7 cellular contexts compared by ENCODE assay signal in genomic region chr4:151100517-151100916, GRCh38. TPM values are rescaled to one million over a fixed set of nuclear protein-coding genes. Genes with fewer than 3 reads are reported as not detected.
A peak's percentile ranks its signal among the peaks of the same experiment; 100 is the strongest.
DNase-seq lines count a peak whose midpoint lies in the region; ATAC-seq lines count a peak whose summit lies in the region.

No MANE protein-coding gene starts in this region.

- H3K9ac ChIP-seq in HUES6 (ENCODE audit: low read length) (peak overlapping the region; percentile 99), iPS-15b (ENCODE audit: low read depth, low read length) (peak overlapping the region; percentile 100)

- H3K27ac Mint-ChIP-seq in activated T-helper 1 cell treated with anti-CD3 and anti-CD28 coated beads, Interleukin-12 subunit alpha, Interleukin-12 subunit beta, Interleukin-2, Interleukin-4 antibody, amounts not matched to agents 30 ng/mL and 10 ng/mL and 1 ng/mL, durations not matched to agents 14 hours and 24 hours and 36 hours: peak overlapping the region; percentile 98
- H3K27ac Mint-ChIP-seq in stimulated activated memory B cell treated with anti-CD40 and anti-IgM and Interleukin-4, amounts not matched to agents 10 μg/mL and 1 μg/mL and 100 μg/mL, for 72 hours: peak overlapping the region; percentile 99

- H3K27me3 ChIP-seq in HUES6 (ENCODE audit: control insufficient read depth, insufficient read depth, low read length) (no peaks in the 10 kb centered on the region), iPS-15b (ENCODE audit: control insufficient read depth, insufficient read depth, low read length) (no peaks in the 10 kb centered on the region)

- peak overlapping the region; percentile 97 for H3K4me3 Mint-ChIP-seq in activated T-helper 1 cell treated with anti-CD3 and anti-CD28 coated beads, Interleukin-12 subunit alpha, Interleukin-12 subunit beta, Interleukin-2, Interleukin-4 antibody, amounts not matched to agents 30 ng/mL and 10 ng/mL and 1 ng/mL, durations not matched to agents 14 hours and 24 hours and 36 hours
- H3K4me3 Mint-ChIP-seq in stimulated activated memory B cell treated with anti-CD40 and anti-IgM and Interleukin-4, amounts not matched to agents 10 μg/mL and 1 μg/mL and 100 μg/mL, for 72 hours: peak overlapping the region; percentile 94

- H3K9me3 Mint-ChIP-seq in activated T-helper 1 cell treated with anti-CD3 and anti-CD28 coated beads, Interleukin-12 subunit alpha, Interleukin-12 subunit beta, Interleukin-2, Interleukin-4 antibody, amounts not matched to agents 30 ng/mL and 10 ng/mL and 1 ng/mL, durations not matched to agents 14 hours and 24 hours and 36 hours: no peaks in the 10 kb centered on the region
- no peaks in the 10 kb centered on the region for H3K9me3 Mint-ChIP-seq in stimulated activated memory B cell treated with anti-CD40 and anti-IgM and Interleukin-4, amounts not matched to agents 10 μg/mL and 1 μg/mL and 100 μg/mL, for 72 hours

- H3K4me1 Mint-ChIP-seq in activated T-helper 1 cell treated with anti-CD3 and anti-CD28 coated beads, Interleukin-12 subunit alpha, Interleukin-12 subunit beta, Interleukin-2, Interleukin-4 antibody, amounts not matched to agents 30 ng/mL and 10 ng/mL and 1 ng/mL, durations not matched to agents 14 hours and 24 hours and 36 hours (ENCODE audit: low read depth): peaks cover 56% of the 10 kb centered on the region
- H3K4me1 Mint-ChIP-seq in stimulated activated memory B cell treated with anti-CD40 and anti-IgM and Interleukin-4, amounts not matched to agents 10 μg/mL and 1 μg/mL and 100 μg/mL, for 72 hours: peaks cover 44% of the 10 kb centered on the region

- H3K27ac ChIP-seq in HUES6 (ENCODE audit: low read depth, low read length): peak overlapping the region; percentile 95

- H3K27me3 Mint-ChIP-seq in activated T-helper 1 cell treated with anti-CD3 and anti-CD28 coated beads, Interleukin-12 subunit alpha, Interleukin-12 subunit beta, Interleukin-2, Interleukin-4 antibody, amounts not matched to agents 30 ng/mL and 10 ng/mL and 1 ng/mL, durations not matched to agents 14 hours and 24 hours and 36 hours (ENCODE audit: insufficient read depth): peaks cover 3% of the 10 kb centered on the region
- no peaks in the 10 kb centered on the region for H3K27me3 Mint-ChIP-seq in stimulated activated memory B cell treated with anti-CD40 and anti-IgM and Interleukin-4, amounts not matched to agents 10 μg/mL and 1 μg/mL and 100 μg/mL, for 72 hours

- no peak for ATAC-seq in stimulated activated memory B cell treated with anti-CD40 and anti-IgM and Interleukin-4, amounts not matched to agents 10 μg/mL and 1 μg/mL and 100 μg/mL, for 72 hours
- no peak for ATAC-seq in HG03439 (IDR thresholded peaks at IDR 0.05; ENCODE audit: unreplicated experiment)

- intact Hi-C loops in activated T-helper 1 cell treated with anti-CD3 and anti-CD28 coated beads, Interleukin-12 subunit alpha, Interleukin-12 subunit beta, Interleukin-2, Interleukin-4 antibody, amounts not matched to agents 30 ng/mL and 10 ng/mL and 1 ng/mL, durations not matched to agents 14 hours and 24 hours and 36 hours (cut with micrococcal nuclease): no loop called here

- H3K36me3 ChIP-seq in HUES6 (ENCODE audit: control insufficient read depth, insufficient read depth, low read length) (peaks cover 59% of the 10 kb centered on the region), iPS-15b (ENCODE audit: control insufficient read depth, insufficient read depth, low read length) (peaks cover 27% of the 10 kb centered on the region)

- peaks cover 46% of the 10 kb centered on the region for H3K36me3 Mint-ChIP-seq in activated T-helper 1 cell treated with anti-CD3 and anti-CD28 coated beads, Interleukin-12 subunit alpha, Interleukin-12 subunit beta, Interleukin-2, Interleukin-4 antibody, amounts not matched to agents 30 ng/mL and 10 ng/mL and 1 ng/mL, durations not matched to agents 14 hours and 24 hours and 36 hours (ENCODE audit: low read depth)
- H3K36me3 Mint-ChIP-seq in stimulated activated memory B cell treated with anti-CD40 and anti-IgM and Interleukin-4, amounts not matched to agents 10 μg/mL and 1 μg/mL and 100 μg/mL, for 72 hours: peaks cover 40% of the 10 kb centered on the region

- DNase-seq in activated T-helper 1 cell treated with anti-CD3 and anti-CD28 coated beads, Interleukin-12 subunit alpha, Interleukin-12 subunit beta, Interleukin-2, Interleukin-4 antibody, amounts not matched to agents 30 ng/mL and 10 ng/mL and 1 ng/mL, durations not matched to agents 14 hours and 24 hours and 36 hours (ENCODE audit: low spot score): no peak
- no peak for DNase-seq in NCI-H82 treated with DMSO at 0.1 percent for 48 hours (lab: John Stamatoyannopoulos, UW; ENCODE audit: unreplicated experiment)
- DNase-seq in DMS53 (lab: John Stamatoyannopoulos, UW): no peak

- peaks cover 9% of the 10 kb centered on the region for H3K4me1 ChIP-seq in HUES6 (ENCODE audit: control insufficient read depth, insufficient read depth, low read length)
- H3K4me1 ChIP-seq in iPS-15b (ENCODE audit: control insufficient read depth, insufficient read depth, low read length): peaks cover 2% of the 10 kb centered on the region

- H3K9me3 ChIP-seq in HUES6 (ENCODE audit: control insufficient read depth, insufficient read depth, low read depth, low read length): no peaks in the 10 kb centered on the region
- no peaks in the 10 kb centered on the region for H3K9me3 ChIP-seq in iPS-15b (ENCODE audit: control insufficient read depth, insufficient read depth, low read length)

- H3K4me3 ChIP-seq in HUES6 (ENCODE audit: low read depth, low read length): peak overlapping the region; percentile 95
- peak overlapping the region; percentile 100 for H3K4me3 ChIP-seq in iPS-15b (ENCODE audit: low read depth, low read length)

RNA-seq across cellular contexts. Expression of gene RPS3A, which starts 1.1 kb away (rescaled TPM):
- 1,686 and 1,760 TPM in 2 replicates for total RNA-seq in activated T-helper 1 cell treated with anti-CD3 and anti-CD28 coated beads, Interleukin-12 subunit alpha, Interleukin-12 subunit beta, Interleukin-2, Interleukin-4 antibody, amounts not matched to agents 30 ng/mL and 10 ng/mL and 1 ng/mL, durations not matched to agents 14 hours and 24 hours and 36 hours
